In genomic region chr2:231452799-231453508, GRCh38 we compare ENCODE assay signal across 9 cellular contexts. TPM values are rescaled to one million over a fixed set of nuclear protein-coding genes. Genes with fewer than 3 reads are reported as not detected.
DNase-seq lines count a peak whose midpoint lies in the region; ATAC-seq and TF ChIP-seq lines count a peak whose summit lies in the region.
"Had no signal": no experiment of that assay in that cellular context is flagged by ENCODE, and none has a peak within 500 bp of the region (broad histone marks: within the 10 kb centered on the region; RNA-seq: fewer than 3 reads in every experiment).

No MANE protein-coding gene starts in this region.

- TF ChIP-seq RAD21 in SK-N-SH (IDR thresholded peaks at IDR 0.05; ENCODE audit: low read length) = no peak

- H4K20me1 ChIP-seq in SK-N-SH (ENCODE audit: insufficient read depth) = no peaks in the 10 kb centered on the region

- H3K9me2 ChIP-seq in SK-N-SH = no peaks in the 10 kb centered on the region

- H3K9me3 ChIP-seq in SK-N-SH (no peaks in the 10 kb centered on the region), transverse colon (no peaks in the 10 kb centered on the region), gastrocnemius medialis (no peaks in the 10 kb centered on the region)

- DNase-seq in Right ventricle myocardium superior (no peak), Right ventricle myocardium inferior (ENCODE audit: missing footprints) (no peak), SK-N-SH (no peak), left ventricle myocardium superior (no peak), transverse colon (no peak), gastrocnemius medialis (no peak)
- DNase-seq: NCI-H1694 treated with DMSO at 0.1 percent for 48 hours had no signal

- no peak overlapping the region for H3K9ac ChIP-seq in SK-N-SH

- TF ChIP-seq POLR2A in transverse colon (IDR thresholded peaks at IDR 0.05) = peak; percentile 17
- TF ChIP-seq POLR2A in gastrocnemius medialis (IDR thresholded peaks at IDR 0.05) = no peak

- intact Hi-C loops in Right ventricle myocardium superior (cut with DNase I) = loop anchor here (5.0 kb wide), 2 partner anchors 226 to 351 kb away; no protein-coding TSS in a partner anchor
- intact Hi-C loops in Right ventricle myocardium inferior (cut with DNase I) = loop anchor here (1.0 to 2.0 kb wide), 2 partner anchors 226 to 348 kb away; no protein-coding TSS in a partner anchor
- intact Hi-C loops in left ventricle myocardium superior (cut with micrococcal nuclease) = loop anchor here (10.0 kb wide), 1 partner anchor 348 kb away; no protein-coding TSS in a partner anchor
- intact Hi-C loops in transverse colon (cut with DNase I; ENCODE audit: low total_unique reads) = no loop called here
- intact Hi-C loops in gastrocnemius medialis (cut with DNase I; ENCODE audit: low total_unique reads) = loop anchor here (1.0 to 5.0 kb wide), 2 partner anchors 226 to 351 kb away; no protein-coding TSS in a partner anchor

- H3K4me2 ChIP-seq in SK-N-SH = no peak overlapping the region

- WGBS in SK-N-SH (ENCODE audit: low lambda C conversion rate) = 88% methylated on average over 10 of the region's 10 CpGs
- WGBS in transverse colon (ENCODE audit: low coverage in 1 of 2), 2 donors = 69 to 100% methylated on average over 1 to 10 of the region's 10 CpGs

- H3K79me2 ChIP-seq in SK-N-SH (ENCODE audit: insufficient read depth) = peaks cover 13% of the 10 kb centered on the region; the same call in 1 of the 2 replicates

- H3K36me3 ChIP-seq in SK-N-SH (replicated peaks in 1 of 2; ENCODE audit: control insufficient read depth in 1 of 2, insufficient read depth in 2 of 2, low read length in 1 of 2) = peaks cover 41 to 52% of the 10 kb centered on the region in 2 experiments
- peaks cover 0 to 42% (median 21%) of the 10 kb centered on the region in 4 donors for H3K36me3 ChIP-seq in transverse colon
- peaks cover 3 to 52% of the 10 kb centered on the region in 2 donors for H3K36me3 ChIP-seq in gastrocnemius medialis

- H3K27me3 ChIP-seq in SK-N-SH (ENCODE audit: insufficient read depth) (no peaks in the 10 kb centered on the region), transverse colon (no peaks in the 10 kb centered on the region), gastrocnemius medialis (no peaks in the 10 kb centered on the region)

- no peak overlapping the region for H3K4me3 ChIP-seq in SK-N-SH (ENCODE audit: low read depth in 2 of 2, low read length in 1 of 2)
- no peak overlapping the region for H3K4me3 ChIP-seq in transverse colon
- no peak overlapping the region for H3K4me3 ChIP-seq in gastrocnemius medialis

- no peaks in the 10 kb centered on the region for H3K4me1 ChIP-seq in SK-N-SH (ENCODE audit: control insufficient read depth in 1 of 2, insufficient read depth in 2 of 2, low read depth in 1 of 2, low read length in 1 of 2)
- H3K4me1 ChIP-seq in transverse colon = no peaks in the 10 kb centered on the region
- H3K4me1 ChIP-seq in gastrocnemius medialis = no peaks in the 10 kb centered on the region

- TF ChIP-seq EP300 in SK-N-SH (IDR thresholded peaks at IDR 0.05; ENCODE audit: borderline replicate concordance in 1 of 2, low read depth in 1 of 2, low read length in 1 of 2) (no peak), transverse colon (IDR thresholded peaks at IDR 0.05; ENCODE audit: low read depth) (no peak)

- peaks cover 64% of the 10 kb centered on the region for H3F3A ChIP-seq in SK-N-SH (replicated peaks; ENCODE audit: insufficient read depth)

- POLR2A ChIA-PET in SK-N-SH (lab: Yijun Ruan, JAX) = interaction anchor here (0.9 to 5.1 kb wide), 2 partner anchors 11 to 260 kb away, joined by 3 to 59 read pairs; partner anchors contain the start of gene NCL

- in situ Hi-C loops in transverse colon (cut with MboI; ENCODE audit: low pct_ligation_motif_present in 1 of 4, low pct_unique_long_range_greater_than_20kb in 1 of 4, low sequenced_read_pairs in 3 of 4) = no loop called here
- in situ Hi-C loops in gastrocnemius medialis (cut with MboI; ENCODE audit: low sequenced_read_pairs in 4 of 4) = loop anchor here in 1 of 4 donors (25.0 kb wide), 1 partner anchor 341 kb away; no protein-coding TSS in a partner anchor

- CTCF ChIA-PET in SK-N-SH (lab: Yijun Ruan, JAX) = interaction anchor here (0.7 to 6.3 kb wide), 16 partner anchors 10 to 383 kb away, joined by 3 to 115 read pairs (median 6); partner anchors contain the start of gene NCL

- H3K27ac ChIP-seq in SK-N-SH (ENCODE audit: low read depth in 2 of 2, low read length in 1 of 2) = no peak overlapping the region
- H3K27ac ChIP-seq in transverse colon = peak overlapping the region in 1 of 4 donors; percentile 45
- no peak overlapping the region for H3K27ac ChIP-seq in gastrocnemius medialis

- H2AFZ ChIP-seq in SK-N-SH (ENCODE audit: low read depth) = no peak overlapping the region

- TF ChIP-seq CTCF in SK-N-SH (IDR thresholded peaks at IDR 0.05) (no peak), transverse colon (IDR thresholded peaks at IDR 0.05) (no peak), gastrocnemius medialis (IDR thresholded peaks at IDR 0.05 in 4 of 5, conservative IDR thresholded peaks at IDR 0.05 in 1 of 5) (no peak)

- ATAC-seq in Right ventricle myocardium superior (ENCODE audit: poor library complexity) = peak; percentile 27
- no peak for ATAC-seq in Right ventricle myocardium inferior
- peak; percentile 14 for ATAC-seq in left ventricle myocardium superior
- no peak for ATAC-seq in gastrocnemius medialis
- ATAC-seq in GM21447 (IDR thresholded peaks at IDR 0.05; ENCODE audit: unreplicated experiment) = no peak
- no peak for ATAC-seq in HG02763 (IDR thresholded peaks at IDR 0.05; ENCODE audit: unreplicated experiment)

TF ChIP-seq in SK-N-SH, 30 proteins besides CTCF, POLR2A, EP300 and RAD21:
- TF ChIP-seq RCOR1 (IDR thresholded peaks at IDR 0.05; ENCODE audit: low read length) = no peak
- no peak for TF ChIP-seq ZBTB33 (IDR thresholded peaks at IDR 0.05; ENCODE audit: borderline replicate concordance, low read depth)
- peak; percentile 23 for TF ChIP-seq POLR2AphosphoS5 (IDR thresholded peaks at IDR 0.05; ENCODE audit: low read depth, low read length)
- TF ChIP-seq JUND (IDR thresholded peaks at IDR 0.05) = peak; percentile 2; the same call in 1 of the 2 replicates
- TF ChIP-seq MAX (IDR thresholded peaks at IDR 0.05; ENCODE audit: low read depth) = no peak

RNA-seq across cellular contexts. Expression of gene NCL, which starts 11.3 kb away (rescaled TPM):
- total RNA-seq in Right ventricle myocardium superior (190 TPM), Right ventricle myocardium inferior (218 TPM), left ventricle myocardium superior (241 TPM), transverse colon (100 to 1,000 TPM in 3 of 4 donors, 10 to 100 TPM in 1; 83.8 to 227 (median 133) TPM), gastrocnemius medialis (100 to 1,000 TPM in 3 of 4 donors, 10 to 100 TPM in 1; 48.8 to 174 (median 124) TPM)
- 256 and 285 TPM in 2 replicates for polyA plus RNA-seq in SK-N-SH (2012; rRNA removed)
- 363 and 421 TPM in 2 replicates for polyA plus RNA-seq in SK-N-SH (2012; cell fraction: cytosol; rRNA removed)
- polyA plus RNA-seq in SK-N-SH (2012; cell fraction: nucleus; rRNA removed) = 77.5 and 158 TPM in 2 replicates

RNA-seq across cellular contexts. Expression of gene B3GNT7, which starts 57.4 kb away (rescaled TPM):
- total RNA-seq in Right ventricle myocardium superior (7.7 TPM), Right ventricle myocardium inferior (9.1 TPM), left ventricle myocardium superior (8.1 TPM), transverse colon (100 to 1,000 TPM in 1 of 4 donors, 10 to 100 TPM in 3; 41.8 to 113 (median 55.2) TPM), gastrocnemius medialis (under 1 TPM; 0.10 to 0.60 (median 0.44) TPM)
- polyA plus RNA-seq in SK-N-SH (2012; rRNA removed) = 0.05 and 0.12 TPM in 2 replicates
- 0.04 TPM in 2 replicates for polyA plus RNA-seq in SK-N-SH (2012; cell fraction: cytosol; rRNA removed)
- 0.19 and 0.30 TPM in 2 replicates for polyA plus RNA-seq in SK-N-SH (2012; cell fraction: nucleus; rRNA removed)

Comparison
In these comparisons a context has a peak if more than half of its experiments do, and no peak if none do; other contexts are left out.
1. ATAC-seq: peak in Right ventricle myocardium superior (single experiment) and left ventricle myocardium superior (single experiment); none in Right ventricle myocardium inferior (single experiment), gastrocnemius medialis (0 of 2), GM21447 (single experiment) and HG02763 (single experiment).